ENCODE assay signal across 8 cellular contexts in the genomic region with DNA sequence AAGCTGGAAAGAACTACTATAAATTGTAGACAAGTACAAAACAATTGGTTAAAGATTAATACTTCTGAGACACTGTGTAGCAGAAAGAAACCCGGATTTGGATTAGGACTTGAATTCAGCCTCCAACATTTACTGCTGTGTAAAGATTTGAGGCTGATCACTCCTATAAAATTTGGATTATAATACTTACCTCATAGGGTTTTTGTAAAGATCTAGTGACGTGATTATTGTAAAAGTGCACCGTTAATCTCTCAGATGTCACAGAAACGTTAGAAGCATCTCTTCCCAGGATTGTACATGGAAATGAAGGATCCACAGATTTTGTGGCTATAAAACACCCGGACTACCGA. TPM values are rescaled to one million over a fixed set of nuclear protein-coding genes. Genes with fewer than 3 reads are reported as not detected.
A peak's percentile ranks its signal among the peaks of the same experiment; 100 is the strongest.
DNase-seq lines count a peak whose midpoint lies in the region; TF ChIP-seq lines count a peak whose summit lies in the region.

No MANE protein-coding gene starts in this region.

- H3K4me3 ChIP-seq in SJCRH30: peak overlapping the region; percentile 90
- peak overlapping the region; percentile 28 for H3K4me3 ChIP-seq in iPS-15b (ENCODE audit: low read depth, low read length)
- H3K4me3 ChIP-seq in transverse colon: peak overlapping the region in 3 of 4 donors; percentile 65 to 96 (median 74)

- peak overlapping the region; percentile 86 for H3K27ac Mint-ChIP-seq in activated naive CD4-positive, alpha-beta T cell treated with anti-CD3 and anti-CD28 coated beads, Interleukin-2, amount 10 ng/mL, durations not matched to agents 7 days and 5 days

- H3K36me3 Mint-ChIP-seq in activated naive CD4-positive, alpha-beta T cell treated with anti-CD3 and anti-CD28 coated beads, Interleukin-2, amount 10 ng/mL, durations not matched to agents 7 days and 5 days: peaks cover 6% of the 10 kb centered on the region

- H3K9ac ChIP-seq in iPS-15b (ENCODE audit: low read depth, low read length): no peak overlapping the region

- in situ Hi-C loops in transverse colon (cut with MboI; ENCODE audit: low pct_ligation_motif_present in 1 of 4, low pct_unique_long_range_greater_than_20kb in 1 of 4, low sequenced_read_pairs in 3 of 4): no loop called here

- TF ChIP-seq POLR2A in transverse colon (IDR thresholded peaks at IDR 0.05): no peak

- H3K27me3 Mint-ChIP-seq in activated naive CD4-positive, alpha-beta T cell treated with anti-CD3 and anti-CD28 coated beads, Interleukin-2, amount 10 ng/mL, durations not matched to agents 7 days and 5 days: no peaks in the 10 kb centered on the region

- H3K36me3 ChIP-seq in SJCRH30 (peaks cover 8% of the 10 kb centered on the region; the same call in 1 of the 2 replicates), iPS-15b (ENCODE audit: control insufficient read depth, insufficient read depth, low read length) (no peaks in the 10 kb centered on the region), transverse colon (no peaks in the 10 kb centered on the region)

- peaks cover 28% of the 10 kb centered on the region for H3K4me1 Mint-ChIP-seq in activated naive CD4-positive, alpha-beta T cell treated with anti-CD3 and anti-CD28 coated beads, Interleukin-2, amount 10 ng/mL, durations not matched to agents 7 days and 5 days

- intact Hi-C loops in transverse colon (cut with DNase I; ENCODE audit: low total_unique reads): no loop called here

- H3K27me3 ChIP-seq in SJCRH30 (no peaks in the 10 kb centered on the region), iPS-15b (ENCODE audit: control insufficient read depth, insufficient read depth, low read length) (no peaks in the 10 kb centered on the region), transverse colon (no peaks in the 10 kb centered on the region)

- peak overlapping the region; percentile 96 for H3K4me3 Mint-ChIP-seq in activated naive CD4-positive, alpha-beta T cell treated with anti-CD3 and anti-CD28 coated beads, Interleukin-2, amount 10 ng/mL, durations not matched to agents 7 days and 5 days

- DNase-seq in activated naive CD4-positive, alpha-beta T cell treated with anti-CD3 and anti-CD28 coated beads, Interleukin-2, amount 10 ng/mL, durations not matched to agents 7 days and 5 days: no peak
- DNase-seq in activated naive CD4-positive, alpha-beta T cell treated with anti-CD3 and anti-CD28 coated beads, Interleukin-2, amount 50 U/mL, for 16 hours: no peak
- DNase-seq in SJCRH30 (no peak), transverse colon (no peak), D341Med (ENCODE audit: low spot score) (no peak), OCI-M1 (lab: John Stamatoyannopoulos, UW) (no peak), HUDEP-2 (lab: John Stamatoyannopoulos, UW; ENCODE audit: unreplicated experiment in 76 of 76) (no peak)

- CTCF ChIA-PET in activated naive CD4-positive, alpha-beta T cell treated with anti-CD3 and anti-CD28 coated beads, Interleukin-2, amount 10 ng/mL, durations not matched to agents 7 days and 5 days (lab: Charles Lee): interaction anchor here (1.0 kb wide), 1 partner anchor 10 kb away, joined by 3 read pairs; no protein-coding TSS in a partner anchor

- WGBS in transverse colon (ENCODE audit: low coverage in 1 of 2), 2 donors: 2 to 10% methylated on average over 3 to 6 of the region's 6 CpGs

- H3K4me1 ChIP-seq in SJCRH30 (peaks cover 5% of the 10 kb centered on the region; the same call in 1 of the 2 replicates), iPS-15b (ENCODE audit: control insufficient read depth, insufficient read depth, low read length) (no peaks in the 10 kb centered on the region), transverse colon (peaks cover 0 to 14% (median 9%) of the 10 kb centered on the region in 4 donors)

- no peaks in the 10 kb centered on the region for H3K9me3 Mint-ChIP-seq in activated naive CD4-positive, alpha-beta T cell treated with anti-CD3 and anti-CD28 coated beads, Interleukin-2, amount 10 ng/mL, durations not matched to agents 7 days and 5 days

- TF ChIP-seq CTCF in transverse colon (IDR thresholded peaks at IDR 0.05): no peak

- no peak for TF ChIP-seq EP300 in transverse colon (IDR thresholded peaks at IDR 0.05; ENCODE audit: low read depth)

- H3K9me3 ChIP-seq in SJCRH30 (replicated peaks) (no peaks in the 10 kb centered on the region), iPS-15b (ENCODE audit: control insufficient read depth, insufficient read depth, low read length) (no peaks in the 10 kb centered on the region), transverse colon (no peaks in the 10 kb centered on the region)

- H3K27ac ChIP-seq in SJCRH30: peak overlapping the region; percentile 79
- peak overlapping the region; percentile 86 to 92 (median 87) for H3K27ac ChIP-seq in transverse colon

RNA-seq across cellular contexts. Expression of gene HIKESHI, which starts 0.3 kb away (rescaled TPM):
- 78.6 and 85.1 TPM in 2 replicates for total RNA-seq in SJCRH30 (2014; rRNA removed; shearing (Covaris generic))
- total RNA-seq in transverse colon: 10 to 100 TPM in 3 of 4 donors, 1 to 10 TPM in 1; 2.2 to 18.7 (median 14.8) TPM

RNA-seq across cellular contexts. Expression of gene EED, which starts 57.2 kb away (rescaled TPM):
- 51.8 and 59.6 TPM in 2 replicates for total RNA-seq in SJCRH30 (2014; rRNA removed; shearing (Covaris generic))
- total RNA-seq in transverse colon: 10 to 100 TPM in 3 of 4 donors, 1 to 10 TPM in 1; 2.8 to 43.5 (median 23.5) TPM

Comparison
In these comparisons a context has a peak if more than half of its experiments do, and no peak if none do; other contexts are left out.
1. H3K4me3 ChIP-seq: peak in every context shown above with its lines; median percentile 90 in SJCRH30; 74 in transverse colon; 28 in iPS-15b.